ENCODE assay signal across 15 cellular contexts in the genomic region with DNA sequence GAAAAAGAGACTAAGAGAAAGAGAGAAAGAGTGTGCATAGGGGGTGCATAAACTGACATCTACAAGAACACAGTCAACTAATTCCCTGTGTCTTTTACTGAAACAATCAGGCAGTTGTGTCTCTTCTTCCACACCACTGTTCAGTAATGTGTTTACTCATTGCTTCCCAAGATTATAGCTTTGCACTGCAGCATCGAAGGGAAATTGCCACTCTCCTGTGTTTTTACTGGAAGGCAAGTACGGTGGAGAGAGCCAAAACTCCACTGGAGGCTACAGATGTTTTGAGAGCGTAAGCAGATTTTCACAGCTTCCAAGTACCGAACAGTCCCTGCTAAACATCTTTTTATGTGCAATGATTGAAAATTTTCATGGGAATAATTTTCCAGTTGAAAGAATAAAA.
DNase-seq lines count a peak whose midpoint lies in the region; ATAC-seq and TF ChIP-seq lines count a peak whose summit lies in the region.
"Had no signal": no experiment of that assay in that cellular context is flagged by ENCODE, and none has a peak within 500 bp of the region (broad histone marks: within the 10 kb centered on the region; RNA-seq: fewer than 3 reads in every experiment).

No MANE protein-coding gene starts in this region.

- no peaks in the 10 kb centered on the region for H3K27me3 ChIP-seq in gastroesophageal sphincter
- H3K27me3 ChIP-seq: BLaER1 treated with 17β-estradiol and CSF1 and Interleukin-3, amounts not matched to agents 10 nM and 100 nM; neutrophil had no signal

- no peak for TF ChIP-seq POLR2A in gastroesophageal sphincter (IDR thresholded peaks at IDR 0.05)

- H3K36me3 Mint-ChIP-seq in activated CD4-positive, alpha-beta T cell treated with anti-CD3 and anti-CD28 coated beads, Interleukin-2, amount 10 ng/mL, durations not matched to agents 24 days and 14 days (ENCODE audit: low read depth), result no peaks in the 10 kb centered on the region
- H3K36me3 Mint-ChIP-seq: activated naive CD4-positive, alpha-beta T cell treated with anti-CD3 and anti-CD28 coated beads, Interleukin-2, amount 50 U/mL, for 24 hours had no signal

- peaks cover 0 to 12% (median 0%) of the 10 kb centered on the region in 3 donors for H3K4me1 ChIP-seq in gastroesophageal sphincter

- ATAC-seq in gastroesophageal sphincter, result no peak

- intact Hi-C loops in activated CD4-positive, alpha-beta T cell treated with anti-CD3 and anti-CD28 coated beads, Interleukin-2, amount 10 ng/mL, durations not matched to agents 24 days and 14 days (cut with micrococcal nuclease), result no loop called here

- TF ChIP-seq CTCF in gastroesophageal sphincter (IDR thresholded peaks at IDR 0.05), result no peak
- no peak for TF ChIP-seq CTCF in retinal pigment epithelial cell (conservative IDR thresholded peaks at IDR 0.05; ENCODE audit: low read depth, low read length)

- H3K4me3 ChIP-seq in gastroesophageal sphincter (no peak overlapping the region), retinal pigment epithelial cell (ENCODE audit: low read length) (no peak overlapping the region)
- H3K4me3 ChIP-seq: BLaER1 treated with 17β-estradiol and CSF1 and Interleukin-3, amounts not matched to agents 10 nM and 100 nM had no signal

- peaks cover 3% of the 10 kb centered on the region for H3K9me3 Mint-ChIP-seq in activated CD4-positive, alpha-beta T cell treated with anti-CD3 and anti-CD28 coated beads, Interleukin-2, amount 10 ng/mL, durations not matched to agents 24 days and 14 days
- H3K9me3 Mint-ChIP-seq: activated naive CD4-positive, alpha-beta T cell treated with anti-CD3 and anti-CD28 coated beads, Interleukin-2, amount 50 U/mL, for 24 hours; T-helper 1 cell treated with Interleukin-12 subunit alpha and Interleukin-12 subunit beta and Interleukin-4 antibody, amounts not matched to agents 30 μg/mL and 1 μg/mL, for 36 hours had no signal

- no peaks in the 10 kb centered on the region for H3K4me1 Mint-ChIP-seq in activated CD4-positive, alpha-beta T cell treated with anti-CD3 and anti-CD28 coated beads, Interleukin-2, amount 10 ng/mL, durations not matched to agents 24 days and 14 days
- H3K4me1 Mint-ChIP-seq: activated naive CD4-positive, alpha-beta T cell treated with anti-CD3 and anti-CD28 coated beads, Interleukin-2, amount 50 U/mL, for 24 hours had no signal

- TF ChIP-seq EP300 in gastroesophageal sphincter (IDR thresholded peaks at IDR 0.05), result no peak

- peak overlapping the region in 3 of 4 donors; percentile 21 to 52 (median 37) for H3K27ac ChIP-seq in gastroesophageal sphincter
- H3K27ac ChIP-seq: BLaER1 treated with 17β-estradiol and CSF1 and Interleukin-3, amounts not matched to agents 10 nM and 100 nM; neutrophil had no signal

- 24 to 31% methylated on average over 4 of the region's 4 CpGs for WGBS in gastroesophageal sphincter (ENCODE audit: low coverage in 1 of 2), 2 donors

- H3K36me3 ChIP-seq in gastroesophageal sphincter, result no peaks in the 10 kb centered on the region
- H3K36me3 ChIP-seq: BLaER1 treated with 17β-estradiol and CSF1 and Interleukin-3, amounts not matched to agents 10 nM and 100 nM; neutrophil had no signal

- H3K27ac Mint-ChIP-seq in activated CD4-positive, alpha-beta T cell treated with anti-CD3 and anti-CD28 coated beads, Interleukin-2, amount 10 ng/mL, durations not matched to agents 24 days and 14 days, result no peak overlapping the region
- H3K27ac Mint-ChIP-seq: activated naive CD4-positive, alpha-beta T cell treated with anti-CD3 and anti-CD28 coated beads, Interleukin-2, amount 50 U/mL, for 24 hours; T-helper 1 cell treated with Interleukin-12 subunit alpha and Interleukin-12 subunit beta and Interleukin-4 antibody, amounts not matched to agents 30 μg/mL and 1 μg/mL, for 36 hours had no signal

- DNase-seq in Daoy (ENCODE audit: low read depth) (peak; percentile 47), astrocyte of the hippocampus (ENCODE audit: low read depth, low spot score) (peak; percentile 67), retinal pigment epithelial cell (ENCODE audit: low read depth) (peak; percentile 48), hepatic stellate cell (ENCODE audit: low spot score) (no peak), retina (no peak), cerebellum (ENCODE audit: low spot score) (no peak)
- no peak for DNase-seq in activated CD4-positive, alpha-beta T cell treated with anti-CD3 and anti-CD28 coated beads, Interleukin-2, amount 10 ng/mL, durations not matched to agents 24 days and 14 days
- DNase-seq: activated CD8-positive, alpha-beta memory T cell treated with anti-CD3 and anti-CD28 coated beads for 24 hours; effector memory CD4-positive, alpha-beta T cell; NCI-H1092 treated with DMSO at 0.1 percent for 48 hours had no signal

- no peak overlapping the region for H3K4me3 Mint-ChIP-seq in activated CD4-positive, alpha-beta T cell treated with anti-CD3 and anti-CD28 coated beads, Interleukin-2, amount 10 ng/mL, durations not matched to agents 24 days and 14 days
- H3K4me3 Mint-ChIP-seq: activated naive CD4-positive, alpha-beta T cell treated with anti-CD3 and anti-CD28 coated beads, Interleukin-2, amount 50 U/mL, for 24 hours; T-helper 1 cell treated with Interleukin-12 subunit alpha and Interleukin-12 subunit beta and Interleukin-4 antibody, amounts not matched to agents 30 μg/mL and 1 μg/mL, for 36 hours had no signal

- H3K9me3 ChIP-seq in gastroesophageal sphincter, result no peaks in the 10 kb centered on the region

- H3K27me3 Mint-ChIP-seq in activated CD4-positive, alpha-beta T cell treated with anti-CD3 and anti-CD28 coated beads, Interleukin-2, amount 10 ng/mL, durations not matched to agents 24 days and 14 days, result peaks cover 19% of the 10 kb centered on the region
- H3K27me3 Mint-ChIP-seq: activated naive CD4-positive, alpha-beta T cell treated with anti-CD3 and anti-CD28 coated beads, Interleukin-2, amount 50 U/mL, for 24 hours had no signal

Comparison
In these comparisons a context has a peak if more than half of its experiments do, and no peak if none do; other contexts are left out.
1. DNase-seq: peak in Daoy (single experiment), astrocyte of the hippocampus (single experiment) and retinal pigment epithelial cell (single experiment); none in hepatic stellate cell (single experiment), retina (single experiment), cerebellum (single experiment) and activated CD4-positive, alpha-beta T cell treated with anti-CD3 and anti-CD28 coated beads, Interleukin-2, amount 10 ng/mL, durations not matched to agents 24 days and 14 days (single experiment).